ENCODE assay signal across 12 cellular contexts in the genomic region with DNA sequence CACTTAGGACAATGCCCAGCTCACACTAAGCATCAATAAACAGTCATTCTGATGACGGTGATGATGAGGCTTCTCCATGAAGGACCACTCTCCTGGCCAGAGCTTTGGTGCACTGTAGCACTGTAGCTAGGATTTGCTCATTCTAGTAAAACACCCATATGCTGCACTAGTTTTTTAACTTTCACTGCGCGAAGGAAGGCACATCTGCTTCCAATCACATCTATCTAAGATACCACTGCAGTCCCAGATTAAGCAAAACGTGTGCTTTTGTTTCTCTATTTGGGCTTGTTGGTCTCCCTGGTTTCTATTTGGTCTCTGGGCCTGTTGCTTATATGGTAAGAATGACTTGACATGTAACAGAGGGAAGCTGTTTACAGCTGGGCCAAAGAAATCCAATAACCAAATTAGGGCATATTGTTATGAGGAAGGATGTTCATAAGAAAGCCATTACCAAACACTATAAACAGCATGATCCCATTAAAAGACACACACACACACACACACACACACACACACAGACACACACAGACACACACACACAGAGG.
DNase-seq lines count a peak whose midpoint lies in the region; ATAC-seq and TF ChIP-seq lines count a peak whose summit lies in the region.
"Had no signal": no experiment of that assay in that cellular context is flagged by ENCODE, and none has a peak within 500 bp of the region (broad histone marks: within the 10 kb centered on the region; RNA-seq: fewer than 3 reads in every experiment).

No MANE protein-coding gene starts in this region.

- H3F3A ChIP-seq in GM23248 (ENCODE audit: insufficient read depth) (peaks cover 89% of the 10 kb centered on the region), smooth muscle cell (ENCODE audit: low read depth) (no peaks in the 10 kb centered on the region)

- H3K27ac Mint-ChIP-seq in chondrocyte (ENCODE audit: unreplicated experiment): no peak overlapping the region
- H3K27ac Mint-ChIP-seq: activated naive CD8-positive, alpha-beta T cell had no signal

- in situ Hi-C loops in GM23248 (cut with MboI): no loop called here

- H3K9ac ChIP-seq in GM23248: peak overlapping the region; percentile 65
- H3K9ac ChIP-seq in smooth muscle cell (ENCODE audit: low read depth): no peak overlapping the region

- H3K9me2 ChIP-seq in GM23248 (ENCODE audit: insufficient read depth): no peaks in the 10 kb centered on the region

- DNase-seq in GM23248 (peak; percentile 84), amniotic epithelial cell (ENCODE audit: low read depth) (peak; percentile 35), left ventricle myocardium inferior (no peak), smooth muscle cell (lab: John Stamatoyannopoulos, UW; ENCODE audit: unreplicated experiment) (no peak), midbrain (lab: John Stamatoyannopoulos, UW) (no peak), chondrocyte (ENCODE audit: low spot score) (no peak)
- no peak for DNase-seq in activated naive CD4-positive, alpha-beta T cell (lab: John Stamatoyannopoulos, UW)
- DNase-seq: activated CD4-positive, alpha-beta T cell treated with anti-CD3 and anti-CD28 coated beads, Interleukin-2, amount 50 U/mL, for 48 hours; effector memory CD4-positive, alpha-beta T cell; testis had no signal

- H3K4me1 ChIP-seq in GM23248 (ENCODE audit: insufficient read depth): peaks cover 54% of the 10 kb centered on the region
- peaks cover 19% of the 10 kb centered on the region for H3K4me1 ChIP-seq in left ventricle myocardium inferior
- H3K4me1 ChIP-seq in smooth muscle cell (ENCODE audit: low read depth): no peaks in the 10 kb centered on the region
- H3K4me1 ChIP-seq: testis had no signal

- H4K20me1 ChIP-seq in GM23248 (ENCODE audit: insufficient read depth) (no peaks in the 10 kb centered on the region), smooth muscle cell (ENCODE audit: low read depth) (no peaks in the 10 kb centered on the region)

- no peaks in the 10 kb centered on the region for H3K9me3 Mint-ChIP-seq in chondrocyte (ENCODE audit: low read depth)

- H3K9me3 ChIP-seq in GM23248 (ENCODE audit: low read depth) (no peaks in the 10 kb centered on the region), left ventricle myocardium inferior (replicated peaks) (no peaks in the 10 kb centered on the region), smooth muscle cell (replicated peaks; ENCODE audit: low read depth) (no peaks in the 10 kb centered on the region)
- H3K9me3 ChIP-seq: testis had no signal

- H3K4me1 Mint-ChIP-seq in chondrocyte (ENCODE audit: low read depth): peaks cover 8% of the 10 kb centered on the region

- H3K36me3 ChIP-seq in GM23248 (ENCODE audit: low read depth): peaks cover 89% of the 10 kb centered on the region
- peaks cover 83% of the 10 kb centered on the region for H3K36me3 ChIP-seq in left ventricle myocardium inferior
- H3K36me3 ChIP-seq in smooth muscle cell (ENCODE audit: low read depth): no peaks in the 10 kb centered on the region

- WGBS in GM23248 (ENCODE audit: low coverage in 1 of 2, low lambda C conversion rate in 2 of 2, missing lambda C conversion rate in 2 of 2), 2 experiments: 7 to 10% methylated on average over 4 of the region's 4 CpGs
- WGBS in smooth muscle cell (ENCODE audit: low lambda C conversion rate): 32% methylated on average over 4 of the region's 4 CpGs

- no peak overlapping the region for H3K4me3 Mint-ChIP-seq in chondrocyte (ENCODE audit: unreplicated experiment)
- H3K4me3 Mint-ChIP-seq: activated naive CD8-positive, alpha-beta T cell had no signal

- H3K27ac ChIP-seq in GM23248 (peak overlapping the region; percentile 92), left ventricle myocardium inferior (replicated peaks) (peak overlapping the region; percentile 52), smooth muscle cell (ENCODE audit: low read depth) (no peak overlapping the region)

- H3K27me3 ChIP-seq in GM23248 (replicated peaks; ENCODE audit: insufficient read depth) (no peaks in the 10 kb centered on the region), left ventricle myocardium inferior (ENCODE audit: low read depth) (no peaks in the 10 kb centered on the region), smooth muscle cell (ENCODE audit: low read depth) (no peaks in the 10 kb centered on the region)
- H3K27me3 ChIP-seq: testis had no signal

- H3K79me2 ChIP-seq in GM23248 (ENCODE audit: insufficient read depth) (no peaks in the 10 kb centered on the region), smooth muscle cell (ENCODE audit: low read depth) (no peaks in the 10 kb centered on the region)

- TF ChIP-seq CTCF in left ventricle myocardium inferior (IDR thresholded peaks at IDR 0.05; ENCODE audit: borderline replicate concordance): no peak
- no peak for TF ChIP-seq CTCF in smooth muscle cell (IDR thresholded peaks at IDR 0.05; ENCODE audit: borderline replicate concordance, insufficient read depth, poor library complexity, severe bottlenecking)
- TF ChIP-seq CTCF in chondrocyte (IDR thresholded peaks at IDR 0.05): no peak

- H3K36me3 Mint-ChIP-seq in chondrocyte (ENCODE audit: low read depth): peaks cover 15% of the 10 kb centered on the region
- H3K36me3 Mint-ChIP-seq: activated naive CD8-positive, alpha-beta T cell had no signal

- H3K27me3 Mint-ChIP-seq in chondrocyte (ENCODE audit: low read depth): no peaks in the 10 kb centered on the region

- intact Hi-C loops in left ventricle myocardium inferior (cut with micrococcal nuclease): no loop called here

- H3K4me3 ChIP-seq in GM23248: no peak overlapping the region
- H3K4me3 ChIP-seq in left ventricle myocardium inferior: no peak overlapping the region
- no peak overlapping the region for H3K4me3 ChIP-seq in smooth muscle cell
- H3K4me3 ChIP-seq: testis had no signal

- no peak overlapping the region for H2AFZ ChIP-seq in GM23248
- H2AFZ ChIP-seq in smooth muscle cell (ENCODE audit: low read depth): peak overlapping the region; percentile 37

- H3K4me2 ChIP-seq in GM23248 (ENCODE audit: unreplicated experiment) (peak overlapping the region; percentile 42), smooth muscle cell (no peak overlapping the region)

- no peak for ATAC-seq in GM18907 (IDR thresholded peaks at IDR 0.05; ENCODE audit: unreplicated experiment)

Comparison
In these comparisons a context has a peak if more than half of its experiments do, and no peak if none do; other contexts are left out.
1. DNase-seq: peak in GM23248 (single experiment) and amniotic epithelial cell (single experiment); none in left ventricle myocardium inferior (single experiment), smooth muscle cell (single experiment), midbrain (single experiment), activated naive CD4-positive, alpha-beta T cell (0 of 4) and chondrocyte (single experiment).